In the genomic region with DNA sequence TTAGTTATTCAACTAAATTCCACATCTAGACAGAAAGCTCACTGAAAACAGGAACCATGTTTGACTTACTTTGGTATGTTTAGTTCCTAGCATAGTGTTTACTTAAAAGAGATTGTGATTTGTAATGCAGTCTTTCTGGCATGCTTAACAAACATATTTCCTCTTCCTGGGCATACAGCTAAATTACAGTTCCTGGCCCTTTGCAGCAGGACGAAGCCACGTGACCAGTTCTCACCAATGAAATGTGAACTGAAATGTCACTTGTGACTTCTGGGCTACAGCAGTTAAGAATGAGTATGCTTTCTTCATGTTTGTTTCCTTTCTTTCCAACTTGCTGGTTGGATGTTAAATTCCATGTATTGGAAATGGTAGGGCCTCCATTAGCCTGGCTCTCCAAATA, we compare ENCODE assay signal across 32 cellular contexts.
DNase-seq lines count a peak whose midpoint lies in the region; ATAC-seq and TF ChIP-seq lines count a peak whose summit lies in the region.
"Had no signal": no experiment of that assay in that cellular context is flagged by ENCODE, and none has a peak within 500 bp of the region (broad histone marks: within the 10 kb centered on the region; RNA-seq: fewer than 3 reads in every experiment).

No MANE protein-coding gene starts in this region.

- peaks cover 10% of the 10 kb centered on the region for H3K9me3 Mint-ChIP-seq in activated T-cell treated with anti-CD3 and anti-CD28 coated beads, Interleukin-2, amount 50 U/mL, for 24 hours
- H3K9me3 Mint-ChIP-seq: endodermal cell, mesothelial cell of epicardium had no signal

- no peak overlapping the region for H3K4me3 ChIP-seq in GM12865 (ENCODE audit: low read depth, low read length)
- no peak overlapping the region for H3K4me3 ChIP-seq in Jurkat, Clone E6-1 (ENCODE audit: low read length)
- H3K4me3 ChIP-seq in hepatocyte: no peak overlapping the region
- no peak overlapping the region for H3K4me3 ChIP-seq in heart left ventricle
- H3K4me3 ChIP-seq: adrenal gland, SK-N-MC, stomach had no signal

- H3K9me2 ChIP-seq in hepatocyte (replicated peaks; ENCODE audit: insufficient read depth): no peaks in the 10 kb centered on the region

- H3K36me3 ChIP-seq in hepatocyte (replicated peaks; ENCODE audit: insufficient read depth, low read depth) (no peaks in the 10 kb centered on the region), heart left ventricle (no peaks in the 10 kb centered on the region)
- H3K36me3 ChIP-seq: adrenal gland, stomach had no signal

- TF ChIP-seq POLR2A in heart left ventricle (IDR thresholded peaks at IDR 0.05): no peak

- no peaks in the 10 kb centered on the region for H4K20me1 ChIP-seq in hepatocyte (ENCODE audit: insufficient read depth, poor library complexity, severe bottlenecking)

- intact Hi-C loops in heart left ventricle (cut with DNase I): no loop called here

- TF ChIP-seq CTCF in GM12865 (IDR thresholded peaks at IDR 0.05; ENCODE audit: insufficient read depth, low read depth, low read length, missing control alignments) (no peak), hepatocyte (IDR thresholded peaks at IDR 0.05; ENCODE audit: poor library complexity) (no peak), heart left ventricle (IDR thresholded peaks at IDR 0.05) (no peak)

- H3K4me1 ChIP-seq in hepatocyte (ENCODE audit: insufficient read depth): peaks cover 6% of the 10 kb centered on the region
- H3K4me1 ChIP-seq in heart left ventricle: no peaks in the 10 kb centered on the region
- H3K4me1 ChIP-seq: adrenal gland, foreskin keratinocyte had no signal

- H3K36me3 Mint-ChIP-seq in activated T-cell treated with anti-CD3 and anti-CD28 coated beads, Interleukin-2, amount 50 U/mL, for 24 hours (ENCODE audit: low read depth): no peaks in the 10 kb centered on the region
- H3K36me3 Mint-ChIP-seq: activated naive CD4-positive, alpha-beta T cell treated with anti-CD3 and anti-CD28 coated beads, Interleukin-2, amount 10 ng/mL, durations not matched to agents 7 days and 5 days; CD4-positive, alpha-beta memory T cell; mesothelial cell of epicardium had no signal

- no peak overlapping the region for H2AFZ ChIP-seq in hepatocyte

- H3K79me2 ChIP-seq in hepatocyte: no peaks in the 10 kb centered on the region

- H3K4me3 Mint-ChIP-seq in activated T-cell treated with anti-CD3 and anti-CD28 coated beads, Interleukin-2, amount 50 U/mL, for 24 hours: no peak overlapping the region
- H3K4me3 Mint-ChIP-seq: activated naive CD4-positive, alpha-beta T cell treated with anti-CD3 and anti-CD28 coated beads, Interleukin-2, amount 10 ng/mL, durations not matched to agents 7 days and 5 days; activated T-cell treated with anti-CD3 and anti-CD28 coated beads, Interleukin-2, amount 50 U/mL, for 72 hours; B cell; CD4-positive, alpha-beta memory T cell; central memory CD8-positive, alpha-beta T cell; endodermal cell; mesothelial cell of epicardium had no signal

- H3K27ac Mint-ChIP-seq in activated T-cell treated with anti-CD3 and anti-CD28 coated beads, Interleukin-2, amount 50 U/mL, for 24 hours: no peak overlapping the region
- H3K27ac Mint-ChIP-seq: activated naive CD4-positive, alpha-beta T cell treated with anti-CD3 and anti-CD28 coated beads, Interleukin-2, amount 10 ng/mL, durations not matched to agents 7 days and 5 days; activated T-cell treated with anti-CD3 and anti-CD28 coated beads, Interleukin-2, amount 50 U/mL, for 72 hours; B cell; CD4-positive, alpha-beta memory T cell; endodermal cell; mesothelial cell of epicardium; progenitor cell of endocrine pancreas had no signal

- H3K4me1 Mint-ChIP-seq in activated T-cell treated with anti-CD3 and anti-CD28 coated beads, Interleukin-2, amount 50 U/mL, for 24 hours (ENCODE audit: low read depth): no peaks in the 10 kb centered on the region
- H3K4me1 Mint-ChIP-seq: activated naive CD4-positive, alpha-beta T cell treated with anti-CD3 and anti-CD28 coated beads, Interleukin-2, amount 10 ng/mL, durations not matched to agents 7 days and 5 days; CD4-positive, alpha-beta memory T cell; central memory CD8-positive, alpha-beta T cell; mesothelial cell of epicardium had no signal

- peak; percentile 4 for DNase-seq in GM12865 (ENCODE audit: low read depth)
- peak; percentile 3 for DNase-seq in Jurkat, Clone E6-1 (ENCODE audit: low read depth, low spot score)
- peak; percentile 29 for DNase-seq in OCI-M1 (lab: John Stamatoyannopoulos, UW)
- peak; percentile 5 for DNase-seq in hepatocyte (ENCODE audit: low spot score)
- DNase-seq in activated T-cell treated with anti-CD3 and anti-CD28 coated beads, Interleukin-2, amount 50 U/mL, for 24 hours: no peak
- DNase-seq in heart left ventricle: no peak
- DNase-seq: activated CD4-positive, alpha-beta T cell treated with anti-CD3 and anti-CD28 coated beads, Interleukin-2, amount 50 U/mL, for 48 hours; activated naive CD4-positive, alpha-beta T cell treated with anti-CD3 and anti-CD28 coated beads, Interleukin-2, amount 10 ng/mL, durations not matched to agents 7 days and 5 days; activated T-cell treated with anti-CD3 and anti-CD28 coated beads, Interleukin-2, amount 50 U/mL, for 72 hours; adrenal gland; CD4-positive, alpha-beta memory T cell; dermis blood vessel endothelial cell; endodermal cell; foreskin keratinocyte; head of caudate nucleus; kidney; NCI-H1105; NCI-H187 treated with DMSO at 0.1 percent for 48 hours; NCI-H2171 treated with DMSO at 0.1 percent for 48 hours; NCI-H510A; stimulated activated CD8-positive, alpha-beta memory T cell treated with anti-CD3 and anti-CD28 coated beads, Interleukin-4, amount 100 ng/mL, for 48 hours; stomach had no signal

- no peak overlapping the region for H3K4me2 ChIP-seq in hepatocyte

- no peaks in the 10 kb centered on the region for H3K27me3 Mint-ChIP-seq in activated T-cell treated with anti-CD3 and anti-CD28 coated beads, Interleukin-2, amount 50 U/mL, for 24 hours
- H3K27me3 Mint-ChIP-seq: activated naive CD4-positive, alpha-beta T cell treated with anti-CD3 and anti-CD28 coated beads, Interleukin-2, amount 10 ng/mL, durations not matched to agents 7 days and 5 days; B cell; CD4-positive, alpha-beta memory T cell; central memory CD8-positive, alpha-beta T cell; progenitor cell of endocrine pancreas had no signal

- H3K27ac ChIP-seq in hepatocyte: no peak overlapping the region
- no peak overlapping the region for H3K27ac ChIP-seq in heart left ventricle
- H3K27ac ChIP-seq: adrenal gland, foreskin keratinocyte, HL-60, SK-N-MC, stomach had no signal

- H3K27me3 ChIP-seq in hepatocyte (no peaks in the 10 kb centered on the region), heart left ventricle (no peaks in the 10 kb centered on the region)
- H3K27me3 ChIP-seq: adrenal gland, foreskin keratinocyte, stomach had no signal

- WGBS in hepatocyte (ENCODE audit: low lambda C conversion rate, missing lambda C conversion rate): 86% methylated on average over 2 of the region's 2 CpGs
- 79 to 86% (median 82%) methylated on average over 2 of the region's 2 CpGs for WGBS in heart left ventricle, 4 donors

- ATAC-seq in GM21529 (IDR thresholded peaks at IDR 0.05; ENCODE audit: unreplicated experiment) (no peak), esophagus mucosa (no peak), heart left ventricle (no peak)
- ATAC-seq: activated CD4-positive, CD25-positive, alpha-beta regulatory T cell treated with anti-CD3 and anti-CD28 coated beads, Interleukin-2, amount 50 U/mL, for 24 hours; activated T-cell treated with anti-CD3 and anti-CD28 coated beads, Interleukin-2, amount 50 U/mL, for 72 hours; foreskin keratinocyte; sciatic nerve had no signal

- H3K9me3 ChIP-seq in hepatocyte (ENCODE audit: low read depth) (no peaks in the 10 kb centered on the region), heart left ventricle (no peaks in the 10 kb centered on the region)
- H3K9me3 ChIP-seq: adrenal gland, stomach had no signal

Comparison
In these comparisons a context has a peak if more than half of its experiments do, and no peak if none do; other contexts are left out.
1. DNase-seq: peak in GM12865 (single experiment), Jurkat, Clone E6-1 (single experiment), OCI-M1 (single experiment) and hepatocyte (single experiment); none in activated T-cell treated with anti-CD3 and anti-CD28 coated beads, Interleukin-2, amount 50 U/mL, for 24 hours (single experiment) and heart left ventricle (0 of 5).